5 cellular contexts compared by ENCODE assay signal in genomic region chr9:39568900-39569299, GRCh38.
DNase-seq lines count a peak whose midpoint lies in the region; ATAC-seq, FAIRE-seq and TF ChIP-seq lines count a peak whose summit lies in the region.
"Not testable (repeated sequence)": the region's sequence is repeated elsewhere in the genome, so short reads cannot be mapped to it uniquely, and the experiment has no call there.

No MANE protein-coding gene starts in this region.

- in situ Hi-C loops in GM12878 (cut with MboI): not testable (repeated sequence)

- not testable (repeated sequence) for H3K27me3 ChIP-seq in PC-3 (ENCODE audit: low read length); GM12878 (replicated peaks in 1 of 2; ENCODE audit: control insufficient read depth in 2 of 2, insufficient read depth in 2 of 2, low read length in 1 of 2); foreskin keratinocyte; upper lobe of right lung

- H3K9me2 ChIP-seq in PC-3 (replicated peaks; ENCODE audit: low read length): not testable (repeated sequence)

- RAD21 ChIA-PET in GM12878 (lab: Charles Lee; ENCODE audit: unreplicated experiment): not testable (repeated sequence)

- H4K20me1 ChIP-seq in PC-3 (ENCODE audit: low read length); GM12878 (ENCODE audit: control insufficient read depth, insufficient read depth): not testable (repeated sequence)

- not testable (repeated sequence) for DNase-seq in A549 (ENCODE audit: low read depth in 1 of 2, low spot score in 1 of 2); PC-3; GM12878 (ENCODE audit: low read depth, low spot score); foreskin keratinocyte; upper lobe of right lung

- H3K27ac ChIP-seq in A549; PC-3 (ENCODE audit: low read length); GM12878 (ENCODE audit: control insufficient read depth, insufficient read depth); foreskin keratinocyte; upper lobe of right lung: not testable (repeated sequence)

- H2AFZ ChIP-seq in PC-3 (ENCODE audit: low read length); GM12878 (ENCODE audit: control insufficient read depth, low read depth, low read length): not testable (repeated sequence)

- TF ChIP-seq RAD21 in A549 (conservative IDR thresholded peaks at IDR 0.05 in 1 of 2, IDR thresholded peaks at IDR 0.05 in 1 of 2); GM12878 (IDR thresholded peaks at IDR 0.05; ENCODE audit: insufficient read depth, low read depth, low read length): not testable (repeated sequence)

- not testable (repeated sequence) for H3K4me2 ChIP-seq in A549; PC-3 (ENCODE audit: low read length); GM12878 (ENCODE audit: control insufficient read depth, insufficient read depth)

- not testable (repeated sequence) for H3K9ac ChIP-seq in PC-3 (ENCODE audit: low read length); GM12878 (ENCODE audit: control insufficient read depth, insufficient read depth, low read length)

- CTCF ChIA-PET in A549 (lab: Yijun Ruan, JAX); PC-3 (lab: Charles Lee); GM12878 (lab: Yijun Ruan, JAX): not testable (repeated sequence)

- H3K79me2 ChIP-seq in PC-3 (ENCODE audit: low read length); GM12878 (ENCODE audit: control insufficient read depth, insufficient read depth, low read length): not testable (repeated sequence)

- POLR2A ChIA-PET in A549 (lab: Yijun Ruan, JAX); PC-3 (lab: Charles Lee; ENCODE audit: unreplicated experiment); GM12878 (lab: Charles Lee): not testable (repeated sequence)

- ATAC-seq in A549: peak; percentile 68 to 70; a peak in 5 of 6 replicates
- peak; percentile 77 for ATAC-seq in PC-3
- peak; percentile 35; the same call in 2 of the 3 replicates for ATAC-seq in GM12878
- ATAC-seq in foreskin keratinocyte: peak; percentile 92
- ATAC-seq in upper lobe of right lung: peak; percentile 22

- BruUV-seq in PC-3 (replicated peaks; lab: Mats Ljungman, UMichigan); GM12878 (replicated peaks; lab: Mats Ljungman, UMichigan): not testable (repeated sequence)

- WGBS in A549 (ENCODE audit: missing lambda C conversion rate): 29% methylated on average over 1 of the region's 2 CpGs
- 22% methylated on average over 1 of the region's 2 CpGs for WGBS in GM12878 (ENCODE audit: insufficient coverage, insufficient replicate concordance, low lambda C conversion rate, missing lambda C conversion rate)

- not testable (repeated sequence) for H3K4me3 ChIP-seq in A549; PC-3 (ENCODE audit: low read length); GM12878; upper lobe of right lung

- TF ChIP-seq POLR2A in A549 (IDR thresholded peaks at IDR 0.05; ENCODE audit: low read length); GM12878 (IDR thresholded peaks at IDR 0.05; ENCODE audit: low read depth, low read length): not testable (repeated sequence)

- SMC1A ChIA-PET in GM12878 (lab: Charles Lee; ENCODE audit: uncharacterized antibody, unreplicated experiment): not testable (repeated sequence)

- H3K9me3 ChIP-seq in A549; PC-3 (ENCODE audit: low read length); GM12878 (replicated peaks; ENCODE audit: control insufficient read depth, insufficient read depth, low read length); upper lobe of right lung: not testable (repeated sequence)

- FAIRE-seq in A549 (lab: Jason Lieb, UNC); GM12878 (lab: Jason Lieb, UNC): not testable (repeated sequence)

- intact Hi-C loops in PC-3 (cut with micrococcal nuclease); GM12878 (cut with micrococcal nuclease; ENCODE audit: unreplicated experiment); upper lobe of right lung (cut with DNase I): not testable (repeated sequence)

- H3F3A ChIP-seq in PC-3 (ENCODE audit: low read length, unreplicated experiment): not testable (repeated sequence)

- TF ChIP-seq EP300 in A549 (IDR thresholded peaks at IDR 0.05); GM12878 (IDR thresholded peaks at IDR 0.05; ENCODE audit: borderline replicate concordance in 1 of 2, control insufficient read depth in 1 of 2, low read depth in 2 of 2, low read length in 2 of 2): not testable (repeated sequence)

- not testable (repeated sequence) for H3K36me3 ChIP-seq in PC-3 (ENCODE audit: low read depth, low read length); GM12878 (ENCODE audit: control insufficient read depth in 2 of 2, insufficient read depth in 2 of 2, low read length in 1 of 2); upper lobe of right lung

- not testable (repeated sequence) for TF ChIP-seq CTCF in A549 (IDR thresholded peaks at IDR 0.05); PC-3 (conservative IDR thresholded peaks at IDR 0.05; ENCODE audit: low read depth, low read length); GM12878 (IDR thresholded peaks at IDR 0.05 in 2 of 3, conservative IDR thresholded peaks at IDR 0.05 in 1 of 3; ENCODE audit: control insufficient read depth in 2 of 3, extremely low read depth in 1 of 3, insufficient read depth in 1 of 3, low read depth in 3 of 3, low read length in 3 of 3); foreskin keratinocyte (conservative IDR thresholded peaks at IDR 0.05); upper lobe of right lung (IDR thresholded peaks at IDR 0.05)

- H3K4me1 ChIP-seq in A549; PC-3 (ENCODE audit: insufficient read depth, low read length); GM12878 (ENCODE audit: control insufficient read depth, insufficient read depth, low read length); foreskin keratinocyte; upper lobe of right lung: not testable (repeated sequence)

Comparison
In these comparisons a context has a peak if more than half of its experiments do, and no peak if none do; other contexts are left out.
1. ATAC-seq: peak in every context shown above with its lines; median percentile 92 in foreskin keratinocyte; 77 in PC-3; 69 in A549; 35 in GM12878; 22 in upper lobe of right lung.